In the genomic region with DNA sequence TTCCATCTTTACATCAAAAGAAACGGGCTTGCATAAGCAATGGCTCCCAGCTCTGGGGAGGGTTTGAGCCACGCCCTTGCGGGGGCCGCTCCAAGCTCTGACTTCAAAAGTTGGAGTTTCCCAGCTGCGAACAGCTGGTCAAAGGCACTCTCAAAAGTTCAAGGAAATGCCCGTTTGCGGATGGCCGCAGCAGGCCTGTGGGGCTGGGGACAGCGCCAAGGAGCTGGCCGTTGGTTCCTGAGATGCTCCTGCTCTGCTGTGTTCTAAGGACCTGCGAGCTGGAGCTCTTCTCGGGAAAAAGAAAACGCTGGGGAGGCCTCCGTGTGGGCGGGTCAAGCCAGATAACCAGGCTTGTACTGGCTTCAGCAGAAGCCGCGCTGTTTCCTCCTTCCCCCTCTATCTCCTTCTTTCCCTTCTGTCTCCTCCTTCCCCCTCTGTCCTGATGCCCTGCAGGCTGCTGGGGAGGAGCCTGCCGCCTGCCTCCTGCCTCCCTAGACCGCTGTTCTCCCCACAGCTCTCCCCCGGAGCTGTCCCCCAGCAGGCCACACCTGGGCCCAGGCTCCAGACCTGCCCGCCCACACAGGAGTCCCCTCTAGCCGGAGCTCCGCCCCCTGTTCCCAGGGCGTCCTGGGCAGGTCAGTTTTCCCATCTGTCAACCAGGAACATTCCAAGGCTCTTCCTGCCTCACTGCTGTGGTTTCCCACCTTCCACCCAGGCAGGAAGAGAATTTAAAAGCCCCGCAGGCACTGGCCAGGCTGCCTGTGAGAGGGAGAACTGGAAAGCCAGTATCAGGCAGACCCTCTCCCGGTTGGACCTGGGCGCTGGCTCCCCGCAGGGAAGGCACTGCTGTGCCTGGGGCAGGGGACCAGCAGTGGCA, we compare ENCODE assay signal across 9 cellular contexts. TPM values are rescaled to one million over a fixed set of nuclear protein-coding genes. Genes with fewer than 3 reads are reported as not detected.
DNase-seq lines count a peak whose midpoint lies in the region; ATAC-seq and TF ChIP-seq lines count a peak whose summit lies in the region.
"Had no signal": no experiment of that assay in that cellular context is flagged by ENCODE, and none has a peak within 500 bp of the region (broad histone marks: within the 10 kb centered on the region; RNA-seq: fewer than 3 reads in every experiment).

No MANE protein-coding gene starts in this region.

- intact Hi-C loops in naive thymus-derived CD4-positive, alpha-beta T cell (cut with micrococcal nuclease) = no loop called here

- no peaks in the 10 kb centered on the region for H3K9me3 Mint-ChIP-seq in T-helper 2 cell treated with Interferon-gamma antibody and Interleukin-4, amounts not matched to agents 5 μg/mL and 100 μg/mL, for 36 hours
- H3K9me3 Mint-ChIP-seq in naive thymus-derived CD4-positive, alpha-beta T cell = no peaks in the 10 kb centered on the region
- H3K9me3 Mint-ChIP-seq: CD4-positive, CD25-positive, alpha-beta regulatory T cell had no signal

- peaks cover 20% of the 10 kb centered on the region for H3K36me3 ChIP-seq in RWPE2 (ENCODE audit: low read depth)
- H3K36me3 ChIP-seq in naive thymus-derived CD4-positive, alpha-beta T cell (ENCODE audit: control insufficient read depth in 2 of 3, insufficient read depth in 3 of 3, low read length in 3 of 3) = peaks cover 0 to 15% (median 6%) of the 10 kb centered on the region in 3 experiments

- H3K27ac Mint-ChIP-seq in T-helper 2 cell treated with Interferon-gamma antibody and Interleukin-4, amounts not matched to agents 5 μg/mL and 100 μg/mL, for 36 hours = peak overlapping the region; percentile 49
- no peak overlapping the region for H3K27ac Mint-ChIP-seq in naive thymus-derived CD4-positive, alpha-beta T cell
- H3K27ac Mint-ChIP-seq: CD4-positive, CD25-positive, alpha-beta regulatory T cell had no signal

- CTCF ChIA-PET in naive thymus-derived CD4-positive, alpha-beta T cell (lab: Charles Lee) = interaction anchor here (0.6 to 1.2 kb wide), 3 partner anchors 10 to 22 kb away, joined by 3 to 10 read pairs (median 3); no protein-coding TSS in a partner anchor

- peaks cover 13% of the 10 kb centered on the region for H3K4me1 ChIP-seq in RWPE2 (ENCODE audit: insufficient read depth, poor library complexity, severe bottlenecking)
- H3K4me1 ChIP-seq in naive thymus-derived CD4-positive, alpha-beta T cell (ENCODE audit: control insufficient read depth in 2 of 2, insufficient read depth in 2 of 2, low read length in 2 of 2) = no peaks in the 10 kb centered on the region

- H3K4me3 Mint-ChIP-seq in T-helper 2 cell treated with Interferon-gamma antibody and Interleukin-4, amounts not matched to agents 5 μg/mL and 100 μg/mL, for 36 hours = peak overlapping the region; percentile 22
- peak overlapping the region in 1 of 10 donors; percentile 73 for H3K4me3 Mint-ChIP-seq in naive thymus-derived CD4-positive, alpha-beta T cell

- POLR2A ChIA-PET in naive thymus-derived CD4-positive, alpha-beta T cell (lab: Charles Lee) = interaction anchor here (0.6 kb wide), 1 partner anchor 90 kb away, joined by 3 read pairs; no protein-coding TSS in a partner anchor

- H3K9me3 ChIP-seq in RWPE2 (ENCODE audit: severe bottlenecking) = no peaks in the 10 kb centered on the region
- no peaks in the 10 kb centered on the region for H3K9me3 ChIP-seq in naive thymus-derived CD4-positive, alpha-beta T cell (ENCODE audit: control insufficient read depth in 2 of 3, low read length in 3 of 3)

- peaks cover 11% of the 10 kb centered on the region for H3K36me3 Mint-ChIP-seq in T-helper 2 cell treated with Interferon-gamma antibody and Interleukin-4, amounts not matched to agents 5 μg/mL and 100 μg/mL, for 36 hours (ENCODE audit: low read depth)
- H3K36me3 Mint-ChIP-seq in naive thymus-derived CD4-positive, alpha-beta T cell = peaks cover 0 to 17% (median 8%) of the 10 kb centered on the region in 5 donors

- no peak for TF ChIP-seq POLR2A in erythroblast (IDR thresholded peaks at IDR 0.05; ENCODE audit: low read length)

- peak overlapping the region; percentile 13 for H3K4me3 ChIP-seq in RWPE2 (ENCODE audit: severe bottlenecking)
- H3K4me3 ChIP-seq in naive thymus-derived CD4-positive, alpha-beta T cell (ENCODE audit: low read length) = no peak overlapping the region

- peak; percentile 62 for DNase-seq in T-helper 2 cell treated with Interferon-gamma antibody and Interleukin-4, amounts not matched to agents 5 μg/mL and 100 μg/mL, for 36 hours (ENCODE audit: low spot score)
- no peak for DNase-seq in T-helper 2 cell
- no peak for DNase-seq in RWPE2 (ENCODE audit: low spot score)
- DNase-seq in erythroblast (lab: John Stamatoyannopoulos, UW) = peak; percentile 69 to 75
- peak in 1 of 9 donors; percentile 48 for DNase-seq in naive thymus-derived CD4-positive, alpha-beta T cell
- no peak for DNase-seq in NCI-H2029 treated with DMSO at 0.1 percent for 48 hours (lab: John Stamatoyannopoulos, UW)
- DNase-seq: CD4-positive, CD25-positive, alpha-beta regulatory T cell had no signal

- no peak for TF ChIP-seq CTCF in RWPE2 (IDR thresholded peaks at IDR 0.05; ENCODE audit: poor library complexity, severe bottlenecking)

- H3K27ac ChIP-seq in RWPE2 (ENCODE audit: poor library complexity, severe bottlenecking) = peak overlapping the region; percentile 74
- no peak overlapping the region for H3K27ac ChIP-seq in naive thymus-derived CD4-positive, alpha-beta T cell (ENCODE audit: low read depth, low read length)

- no peaks in the 10 kb centered on the region for H3K27me3 Mint-ChIP-seq in T-helper 2 cell treated with Interferon-gamma antibody and Interleukin-4, amounts not matched to agents 5 μg/mL and 100 μg/mL, for 36 hours (ENCODE audit: low read depth)
- H3K27me3 Mint-ChIP-seq in naive thymus-derived CD4-positive, alpha-beta T cell = peaks cover 0 to 1% (median 0%) of the 10 kb centered on the region in 5 donors
- H3K27me3 Mint-ChIP-seq: CD4-positive, CD25-positive, alpha-beta regulatory T cell had no signal

- ATAC-seq in RWPE2 (ENCODE audit: low read depth) (peak; percentile 87), GM19324 (IDR thresholded peaks at IDR 0.05; ENCODE audit: low FRiP score, unreplicated experiment) (no peak), GM18498 (IDR thresholded peaks at IDR 0.05; ENCODE audit: unreplicated experiment) (no peak)
- ATAC-seq in naive thymus-derived CD4-positive, alpha-beta T cell = peak; percentile 20

- H3K4me1 Mint-ChIP-seq in T-helper 2 cell treated with Interferon-gamma antibody and Interleukin-4, amounts not matched to agents 5 μg/mL and 100 μg/mL, for 36 hours (ENCODE audit: low read depth) = peaks cover 4% of the 10 kb centered on the region
- peaks cover 0 to 8% (median 6%) of the 10 kb centered on the region in 7 donors for H3K4me1 Mint-ChIP-seq in naive thymus-derived CD4-positive, alpha-beta T cell

- H3K27me3 ChIP-seq in RWPE2 (ENCODE audit: insufficient read depth, poor library complexity, severe bottlenecking) = no peaks in the 10 kb centered on the region
- no peaks in the 10 kb centered on the region for H3K27me3 ChIP-seq in naive thymus-derived CD4-positive, alpha-beta T cell (ENCODE audit: control insufficient read depth in 2 of 2, insufficient read depth in 2 of 2, low read length in 2 of 2)

RNA-seq across cellular contexts. Expression of a gene that starts 14.1 kb away (rescaled TPM):
- total RNA-seq in naive thymus-derived CD4-positive, alpha-beta T cell = 10 to 100 TPM in 2 of 5 experiments, 1 to 10 TPM in 3; 2.7 to 48.6 (median 6.8) TPM
- polyA plus RNA-seq in naive thymus-derived CD4-positive, alpha-beta T cell = 1 to 10 TPM; 1.3 to 1.7 TPM

RNA-seq across cellular contexts. Expression of a gene that starts 22.7 kb away (rescaled TPM):
- total RNA-seq in naive thymus-derived CD4-positive, alpha-beta T cell = 1 to 10 TPM in 1 of 5 experiments, not detected in 4; 1.3 TPM
- polyA plus RNA-seq in naive thymus-derived CD4-positive, alpha-beta T cell = not detected
- total RNA-seq: CD4-positive, CD25-positive, alpha-beta regulatory T cell had no signal
- polyA plus RNA-seq: CD4-positive, CD25-positive, alpha-beta regulatory T cell had no signal

Comparison
In these comparisons a context has a peak if more than half of its experiments do, and no peak if none do; other contexts are left out.
1. DNase-seq: peak in T-helper 2 cell treated with Interferon-gamma antibody and Interleukin-4, amounts not matched to agents 5 μg/mL and 100 μg/mL, for 36 hours (single experiment) and erythroblast (2 of 2); none in T-helper 2 cell (0 of 5), RWPE2 (single experiment) and NCI-H2029 treated with DMSO at 0.1 percent for 48 hours (single experiment).
2. ATAC-seq: peak in RWPE2 (single experiment) and naive thymus-derived CD4-positive, alpha-beta T cell (single experiment); none in GM19324 (single experiment) and GM18498 (single experiment).